Comparison of ENCODE assay signal across 1 cellular context in the genomic region with DNA sequence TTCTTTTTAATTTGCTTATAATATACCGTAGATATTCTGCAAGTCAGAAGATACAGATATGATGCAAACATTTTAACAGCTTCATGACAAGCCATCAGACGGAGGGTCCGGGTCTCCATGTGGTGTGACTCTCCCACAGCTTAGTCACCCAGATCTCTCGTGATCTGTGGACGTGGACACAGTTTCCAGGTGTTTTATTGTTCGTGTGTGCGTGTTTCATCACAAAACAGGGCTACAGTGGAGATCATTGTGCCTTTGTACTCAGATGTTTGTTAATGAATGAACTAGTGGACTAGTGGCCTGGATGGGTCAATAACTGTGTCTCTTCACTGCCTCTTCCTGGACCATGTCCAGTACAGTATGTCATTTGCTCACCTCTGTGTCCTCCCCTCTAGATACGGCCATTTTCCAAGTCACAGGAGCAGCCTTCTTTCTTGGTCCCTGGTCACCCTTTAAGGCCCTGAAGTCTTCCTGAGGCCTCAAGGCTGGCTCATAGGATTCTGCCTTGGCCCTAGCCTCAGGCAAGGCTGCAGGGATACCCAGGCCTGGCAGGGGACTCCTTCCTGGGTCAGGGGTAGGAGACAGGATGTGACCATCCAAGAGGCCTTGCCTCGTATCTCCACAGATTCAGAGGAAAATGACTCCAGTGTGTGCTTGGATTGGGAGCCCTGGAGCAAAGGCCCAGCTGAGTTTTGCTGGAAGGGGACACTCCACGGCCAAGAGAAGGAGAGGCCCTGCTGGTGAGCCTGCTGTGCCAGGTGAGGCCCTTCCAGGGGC.
A peak's percentile ranks its signal among the peaks of the same experiment; 100 is the strongest.
TF ChIP-seq lines count a peak whose summit lies in the region.

No MANE protein-coding gene starts in this region.

TF ChIP-seq in HepG2, 621 proteins besides CTCF, POLR2A, EP300 and RAD21 (continued from another document and continues in another):
- TF ChIP-seq, protein P1, sequence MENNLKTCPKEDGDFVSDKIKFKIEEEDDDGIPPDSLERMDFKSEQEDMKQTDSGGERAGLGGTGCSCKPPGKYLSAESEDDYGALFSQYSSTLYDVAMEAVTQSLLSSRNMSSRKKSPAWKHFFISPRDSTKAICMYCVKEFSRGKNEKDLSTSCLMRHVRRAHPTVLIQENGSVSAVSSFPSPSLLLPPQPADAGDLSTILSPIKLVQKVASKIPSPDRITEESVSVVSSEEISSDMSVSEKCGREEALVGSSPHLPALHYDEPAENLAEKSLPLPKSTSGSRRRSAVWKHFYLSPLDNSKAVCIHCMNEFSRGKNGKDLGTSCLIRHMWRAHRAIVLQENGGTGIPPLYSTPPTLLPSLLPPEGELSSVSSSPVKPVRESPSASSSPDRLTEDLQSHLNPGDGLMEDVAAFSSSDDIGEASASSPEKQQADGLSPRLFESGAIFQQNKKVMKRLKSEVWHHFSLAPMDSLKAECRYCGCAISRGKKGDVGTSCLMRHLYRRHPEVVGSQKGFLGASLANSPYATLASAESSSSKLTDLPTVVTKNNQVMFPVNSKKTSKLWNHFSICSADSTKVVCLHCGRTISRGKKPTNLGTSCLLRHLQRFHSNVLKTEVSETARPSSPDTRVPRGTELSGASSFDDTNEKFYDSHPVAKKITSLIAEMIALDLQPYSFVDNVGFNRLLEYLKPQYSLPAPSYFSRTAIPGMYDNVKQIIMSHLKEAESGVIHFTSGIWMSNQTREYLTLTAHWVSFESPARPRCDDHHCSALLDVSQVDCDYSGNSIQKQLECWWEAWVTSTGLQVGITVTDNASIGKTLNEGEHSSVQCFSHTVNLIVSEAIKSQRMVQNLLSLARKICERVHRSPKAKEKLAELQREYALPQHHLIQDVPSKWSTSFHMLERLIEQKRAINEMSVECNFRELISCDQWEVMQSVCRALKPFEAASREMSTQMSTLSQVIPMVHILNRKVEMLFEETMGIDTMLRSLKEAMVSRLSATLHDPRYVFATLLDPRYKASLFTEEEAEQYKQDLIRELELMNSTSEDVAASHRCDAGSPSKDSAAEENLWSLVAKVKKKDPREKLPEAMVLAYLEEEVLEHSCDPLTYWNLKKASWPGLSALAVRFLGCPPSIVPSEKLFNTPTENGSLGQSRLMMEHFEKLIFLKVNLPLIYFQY (CRISPR knock-in tag; IDR thresholded peaks at IDR 0.05; ENCODE audit: borderline replicate concordance), result no peak
- TF ChIP-seq MBNL3 (CRISPR knock-in tag; conservative IDR thresholded peaks at IDR 0.05) (no peak), ZFAT (CRISPR knock-in tag; conservative IDR thresholded peaks at IDR 0.05) (no peak), PAWR (CRISPR knock-in tag; IDR thresholded peaks at IDR 0.05; ENCODE audit: borderline replicate concordance) (no peak), SAFB2 (CRISPR knock-in tag; IDR thresholded peaks at IDR 0.05; ENCODE audit: borderline replicate concordance, low read depth) (peak; percentile 29; the same call in 1 of the 2 replicates), ZNF562 (CRISPR knock-in tag; IDR thresholded peaks at IDR 0.05; ENCODE audit: borderline replicate concordance) (no peak), ZC3H13 (CRISPR knock-in tag; IDR thresholded peaks at IDR 0.05) (no peak), SMARCC2 (IDR thresholded peaks at IDR 0.05) (0 out of 2 replicates have a peak, but pooled peaks have one; percentile 21), PHB2 (IDR thresholded peaks at IDR 0.05; ENCODE audit: partially characterized antibody) (no peak), ETV6 (CRISPR knock-in tag; conservative IDR thresholded peaks at IDR 0.05) (no peak), ZSCAN29 (CRISPR knock-in tag; conservative IDR thresholded peaks at IDR 0.05) (peak; percentile 89), DR1 (CRISPR knock-in tag; IDR thresholded peaks at IDR 0.05) (peak; percentile 51; the same call in 1 of the 2 replicates)
- TF ChIP-seq, protein P2, sequence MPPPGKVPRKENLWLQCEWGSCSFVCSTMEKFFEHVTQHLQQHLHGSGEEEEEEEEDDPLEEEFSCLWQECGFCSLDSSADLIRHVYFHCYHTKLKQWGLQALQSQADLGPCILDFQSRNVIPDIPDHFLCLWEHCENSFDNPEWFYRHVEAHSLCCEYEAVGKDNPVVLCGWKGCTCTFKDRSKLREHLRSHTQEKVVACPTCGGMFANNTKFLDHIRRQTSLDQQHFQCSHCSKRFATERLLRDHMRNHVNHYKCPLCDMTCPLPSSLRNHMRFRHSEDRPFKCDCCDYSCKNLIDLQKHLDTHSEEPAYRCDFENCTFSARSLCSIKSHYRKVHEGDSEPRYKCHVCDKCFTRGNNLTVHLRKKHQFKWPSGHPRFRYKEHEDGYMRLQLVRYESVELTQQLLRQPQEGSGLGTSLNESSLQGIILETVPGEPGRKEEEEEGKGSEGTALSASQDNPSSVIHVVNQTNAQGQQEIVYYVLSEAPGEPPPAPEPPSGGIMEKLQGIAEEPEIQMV (CRISPR knock-in tag; IDR thresholded peaks at IDR 0.05; ENCODE audit: low read depth), result peak; percentile 83; the same call in 1 of the 2 replicates
- TF ChIP-seq, protein P3, sequence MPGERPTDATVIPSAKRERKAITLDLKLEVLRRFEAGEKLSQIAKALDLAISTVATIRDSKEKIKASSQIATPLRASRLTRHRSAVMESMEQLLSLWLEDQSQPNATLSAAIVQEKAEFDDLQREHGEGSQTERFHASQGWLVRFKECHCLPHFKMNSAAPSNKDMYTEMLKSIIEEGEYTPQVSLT (CRISPR knock-in tag; IDR thresholded peaks at IDR 0.05; ENCODE audit: borderline replicate concordance, low read depth), result no peak
- TF ChIP-seq, protein P4, sequence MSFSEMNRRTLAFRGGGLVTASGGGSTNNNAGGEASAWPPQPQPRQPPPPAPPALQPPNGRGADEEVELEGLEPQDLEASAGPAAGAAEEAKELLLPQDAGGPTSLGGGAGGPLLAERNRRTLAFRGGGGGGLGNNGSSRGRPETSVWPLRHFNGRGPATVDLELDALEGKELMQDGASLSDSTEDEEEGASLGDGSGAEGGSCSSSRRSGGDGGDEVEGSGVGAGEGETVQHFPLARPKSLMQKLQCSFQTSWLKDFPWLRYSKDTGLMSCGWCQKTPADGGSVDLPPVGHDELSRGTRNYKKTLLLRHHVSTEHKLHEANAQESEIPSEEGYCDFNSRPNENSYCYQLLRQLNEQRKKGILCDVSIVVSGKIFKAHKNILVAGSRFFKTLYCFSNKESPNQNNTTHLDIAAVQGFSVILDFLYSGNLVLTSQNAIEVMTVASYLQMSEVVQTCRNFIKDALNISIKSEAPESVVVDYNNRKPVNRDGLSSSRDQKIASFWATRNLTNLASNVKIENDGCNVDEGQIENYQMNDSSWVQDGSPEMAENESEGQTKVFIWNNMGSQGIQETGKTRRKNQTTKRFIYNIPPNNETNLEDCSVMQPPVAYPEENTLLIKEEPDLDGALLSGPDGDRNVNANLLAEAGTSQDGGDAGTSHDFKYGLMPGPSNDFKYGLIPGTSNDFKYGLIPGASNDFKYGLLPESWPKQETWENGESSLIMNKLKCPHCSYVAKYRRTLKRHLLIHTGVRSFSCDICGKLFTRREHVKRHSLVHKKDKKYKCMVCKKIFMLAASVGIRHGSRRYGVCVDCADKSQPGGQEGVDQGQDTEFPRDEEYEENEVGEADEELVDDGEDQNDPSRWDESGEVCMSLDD (CRISPR knock-in tag; IDR thresholded peaks at IDR 0.05; ENCODE audit: borderline replicate concordance), result no peak
- TF ChIP-seq, protein P5, sequence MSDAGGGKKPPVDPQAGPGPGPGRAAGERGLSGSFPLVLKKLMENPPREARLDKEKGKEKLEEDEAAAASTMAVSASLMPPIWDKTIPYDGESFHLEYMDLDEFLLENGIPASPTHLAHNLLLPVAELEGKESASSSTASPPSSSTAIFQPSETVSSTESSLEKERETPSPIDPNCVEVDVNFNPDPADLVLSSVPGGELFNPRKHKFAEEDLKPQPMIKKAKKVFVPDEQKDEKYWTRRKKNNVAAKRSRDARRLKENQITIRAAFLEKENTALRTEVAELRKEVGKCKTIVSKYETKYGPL (CRISPR knock-in tag; IDR thresholded peaks at IDR 0.05), result no peak
- TF ChIP-seq, protein P6, sequence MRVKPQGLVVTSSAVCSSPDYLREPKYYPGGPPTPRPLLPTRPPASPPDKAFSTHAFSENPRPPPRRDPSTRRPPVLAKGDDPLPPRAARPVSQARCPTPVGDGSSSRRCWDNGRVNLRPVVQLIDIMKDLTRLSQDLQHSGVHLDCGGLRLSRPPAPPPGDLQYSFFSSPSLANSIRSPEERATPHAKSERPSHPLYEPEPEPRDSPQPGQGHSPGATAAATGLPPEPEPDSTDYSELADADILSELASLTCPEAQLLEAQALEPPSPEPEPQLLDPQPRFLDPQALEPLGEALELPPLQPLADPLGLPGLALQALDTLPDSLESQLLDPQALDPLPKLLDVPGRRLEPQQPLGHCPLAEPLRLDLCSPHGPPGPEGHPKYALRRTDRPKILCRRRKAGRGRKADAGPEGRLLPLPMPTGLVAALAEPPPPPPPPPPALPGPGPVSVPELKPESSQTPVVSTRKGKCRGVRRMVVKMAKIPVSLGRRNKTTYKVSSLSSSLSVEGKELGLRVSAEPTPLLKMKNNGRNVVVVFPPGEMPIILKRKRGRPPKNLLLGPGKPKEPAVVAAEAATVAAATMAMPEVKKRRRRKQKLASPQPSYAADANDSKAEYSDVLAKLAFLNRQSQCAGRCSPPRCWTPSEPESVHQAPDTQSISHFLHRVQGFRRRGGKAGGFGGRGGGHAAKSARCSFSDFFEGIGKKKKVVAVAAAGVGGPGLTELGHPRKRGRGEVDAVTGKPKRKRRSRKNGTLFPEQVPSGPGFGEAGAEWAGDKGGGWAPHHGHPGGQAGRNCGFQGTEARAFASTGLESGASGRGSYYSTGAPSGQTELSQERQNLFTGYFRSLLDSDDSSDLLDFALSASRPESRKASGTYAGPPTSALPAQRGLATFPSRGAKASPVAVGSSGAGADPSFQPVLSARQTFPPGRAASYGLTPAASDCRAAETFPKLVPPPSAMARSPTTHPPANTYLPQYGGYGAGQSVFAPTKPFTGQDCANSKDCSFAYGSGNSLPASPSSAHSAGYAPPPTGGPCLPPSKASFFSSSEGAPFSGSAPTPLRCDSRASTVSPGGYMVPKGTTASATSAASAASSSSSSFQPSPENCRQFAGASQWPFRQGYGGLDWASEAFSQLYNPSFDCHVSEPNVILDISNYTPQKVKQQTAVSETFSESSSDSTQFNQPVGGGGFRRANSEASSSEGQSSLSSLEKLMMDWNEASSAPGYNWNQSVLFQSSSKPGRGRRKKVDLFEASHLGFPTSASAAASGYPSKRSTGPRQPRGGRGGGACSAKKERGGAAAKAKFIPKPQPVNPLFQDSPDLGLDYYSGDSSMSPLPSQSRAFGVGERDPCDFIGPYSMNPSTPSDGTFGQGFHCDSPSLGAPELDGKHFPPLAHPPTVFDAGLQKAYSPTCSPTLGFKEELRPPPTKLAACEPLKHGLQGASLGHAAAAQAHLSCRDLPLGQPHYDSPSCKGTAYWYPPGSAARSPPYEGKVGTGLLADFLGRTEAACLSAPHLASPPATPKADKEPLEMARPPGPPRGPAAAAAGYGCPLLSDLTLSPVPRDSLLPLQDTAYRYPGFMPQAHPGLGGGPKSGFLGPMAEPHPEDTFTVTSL (CRISPR knock-in tag; IDR thresholded peaks at IDR 0.05; ENCODE audit: borderline replicate concordance), result peak; percentile 92
- TF ChIP-seq, protein P7, sequence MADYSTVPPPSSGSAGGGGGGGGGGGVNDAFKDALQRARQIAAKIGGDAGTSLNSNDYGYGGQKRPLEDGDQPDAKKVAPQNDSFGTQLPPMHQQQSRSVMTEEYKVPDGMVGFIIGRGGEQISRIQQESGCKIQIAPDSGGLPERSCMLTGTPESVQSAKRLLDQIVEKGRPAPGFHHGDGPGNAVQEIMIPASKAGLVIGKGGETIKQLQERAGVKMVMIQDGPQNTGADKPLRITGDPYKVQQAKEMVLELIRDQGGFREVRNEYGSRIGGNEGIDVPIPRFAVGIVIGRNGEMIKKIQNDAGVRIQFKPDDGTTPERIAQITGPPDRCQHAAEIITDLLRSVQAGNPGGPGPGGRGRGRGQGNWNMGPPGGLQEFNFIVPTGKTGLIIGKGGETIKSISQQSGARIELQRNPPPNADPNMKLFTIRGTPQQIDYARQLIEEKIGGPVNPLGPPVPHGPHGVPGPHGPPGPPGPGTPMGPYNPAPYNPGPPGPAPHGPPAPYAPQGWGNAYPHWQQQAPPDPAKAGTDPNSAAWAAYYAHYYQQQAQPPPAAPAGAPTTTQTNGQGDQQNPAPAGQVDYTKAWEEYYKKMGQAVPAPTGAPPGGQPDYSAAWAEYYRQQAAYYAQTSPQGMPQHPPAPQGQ (CRISPR knock-in tag; IDR thresholded peaks at IDR 0.05; ENCODE audit: borderline replicate concordance), result peak; percentile 92; the same call in 1 of the 2 replicates
- TF ChIP-seq, protein P8, sequence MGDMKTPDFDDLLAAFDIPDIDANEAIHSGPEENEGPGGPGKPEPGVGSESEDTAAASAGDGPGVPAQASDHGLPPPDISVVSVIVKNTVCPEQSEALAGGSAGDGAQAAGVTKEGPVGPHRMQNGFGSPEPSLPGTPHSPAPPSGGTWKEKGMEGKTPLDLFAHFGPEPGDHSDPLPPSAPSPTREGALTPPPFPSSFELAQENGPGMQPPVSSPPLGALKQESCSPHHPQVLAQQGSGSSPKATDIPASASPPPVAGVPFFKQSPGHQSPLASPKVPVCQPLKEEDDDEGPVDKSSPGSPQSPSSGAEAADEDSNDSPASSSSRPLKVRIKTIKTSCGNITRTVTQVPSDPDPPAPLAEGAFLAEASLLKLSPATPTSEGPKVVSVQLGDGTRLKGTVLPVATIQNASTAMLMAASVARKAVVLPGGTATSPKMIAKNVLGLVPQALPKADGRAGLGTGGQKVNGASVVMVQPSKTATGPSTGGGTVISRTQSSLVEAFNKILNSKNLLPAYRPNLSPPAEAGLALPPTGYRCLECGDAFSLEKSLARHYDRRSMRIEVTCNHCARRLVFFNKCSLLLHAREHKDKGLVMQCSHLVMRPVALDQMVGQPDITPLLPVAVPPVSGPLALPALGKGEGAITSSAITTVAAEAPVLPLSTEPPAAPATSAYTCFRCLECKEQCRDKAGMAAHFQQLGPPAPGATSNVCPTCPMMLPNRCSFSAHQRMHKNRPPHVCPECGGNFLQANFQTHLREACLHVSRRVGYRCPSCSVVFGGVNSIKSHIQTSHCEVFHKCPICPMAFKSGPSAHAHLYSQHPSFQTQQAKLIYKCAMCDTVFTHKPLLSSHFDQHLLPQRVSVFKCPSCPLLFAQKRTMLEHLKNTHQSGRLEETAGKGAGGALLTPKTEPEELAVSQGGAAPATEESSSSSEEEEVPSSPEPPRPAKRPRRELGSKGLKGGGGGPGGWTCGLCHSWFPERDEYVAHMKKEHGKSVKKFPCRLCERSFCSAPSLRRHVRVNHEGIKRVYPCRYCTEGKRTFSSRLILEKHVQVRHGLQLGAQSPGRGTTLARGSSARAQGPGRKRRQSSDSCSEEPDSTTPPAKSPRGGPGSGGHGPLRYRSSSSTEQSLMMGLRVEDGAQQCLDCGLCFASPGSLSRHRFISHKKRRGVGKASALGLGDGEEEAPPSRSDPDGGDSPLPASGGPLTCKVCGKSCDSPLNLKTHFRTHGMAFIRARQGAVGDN (CRISPR knock-in tag; IDR thresholded peaks at IDR 0.05), result peak; percentile 91
- TF ChIP-seq, protein P9, sequence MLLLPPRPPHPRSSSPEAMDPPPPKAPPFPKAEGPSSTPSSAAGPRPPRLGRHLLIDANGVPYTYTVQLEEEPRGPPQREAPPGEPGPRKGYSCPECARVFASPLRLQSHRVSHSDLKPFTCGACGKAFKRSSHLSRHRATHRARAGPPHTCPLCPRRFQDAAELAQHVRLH (CRISPR knock-in tag; IDR thresholded peaks at IDR 0.05; ENCODE audit: borderline replicate concordance, low read depth), result peak; percentile 47; the same call in 1 of the 2 replicates
- TF ChIP-seq, protein P10, sequence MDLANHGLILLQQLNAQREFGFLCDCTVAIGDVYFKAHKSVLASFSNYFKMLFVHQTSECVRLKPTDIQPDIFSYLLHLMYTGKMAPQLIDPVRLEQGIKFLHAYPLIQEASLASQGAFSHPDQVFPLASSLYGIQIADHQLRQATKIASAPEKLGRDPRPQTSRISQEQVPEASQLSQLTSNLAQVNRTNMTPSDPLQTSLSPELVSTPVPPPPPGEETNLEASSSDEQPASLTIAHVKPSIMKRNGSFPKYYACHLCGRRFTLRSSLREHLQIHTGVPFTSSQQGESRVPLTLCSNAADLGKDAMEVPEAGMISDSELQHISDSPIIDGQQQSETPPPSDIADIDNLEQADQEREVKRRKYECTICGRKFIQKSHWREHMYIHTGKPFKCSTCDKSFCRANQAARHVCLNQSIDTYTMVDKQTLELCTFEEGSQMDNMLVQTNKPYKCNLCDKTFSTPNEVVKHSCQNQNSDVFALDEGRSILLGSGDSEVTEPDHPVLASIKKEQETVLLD (CRISPR knock-in tag; IDR thresholded peaks at IDR 0.05; ENCODE audit: low read depth), result no peak
